Comparison of ENCODE assay signal across 1 cellular context in the genomic region with DNA sequence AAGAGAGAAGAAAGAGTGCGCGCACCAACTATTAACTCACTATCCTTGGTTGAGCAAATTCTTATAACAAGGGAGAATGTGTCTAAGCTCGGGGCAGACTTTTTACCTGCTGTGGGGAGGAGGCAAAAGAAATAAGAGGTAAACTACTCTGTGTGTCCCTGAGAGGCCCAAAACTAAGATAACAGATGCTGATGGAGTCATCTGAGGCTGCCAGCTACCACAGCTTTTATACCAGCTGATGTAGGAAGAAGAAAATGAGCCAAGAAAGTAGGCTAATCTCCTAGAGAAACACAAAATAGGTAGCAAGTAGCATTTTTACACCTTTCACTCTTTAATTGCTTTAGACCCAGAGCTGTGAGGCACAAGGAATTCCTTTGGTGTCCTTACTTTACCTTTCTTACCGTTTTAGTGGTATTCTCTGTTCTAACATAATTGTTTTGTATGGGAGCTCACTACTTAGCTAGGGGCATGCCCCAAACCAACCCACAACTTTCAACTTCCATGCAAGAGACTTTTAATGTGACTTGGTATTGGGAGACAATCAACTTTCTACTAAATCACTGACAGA.
TF ChIP-seq lines count a peak whose summit lies in the region.

No MANE protein-coding gene starts in this region.

TF ChIP-seq in GM12878, 131 proteins besides CTCF, POLR2A, EP300 and RAD21:
- no peak for TF ChIP-seq CHD4 (IDR thresholded peaks at IDR 0.05)
- TF ChIP-seq RUNX3 (IDR thresholded peaks at IDR 0.05; ENCODE audit: low read length): 0 out of 2 replicates have a peak, but pooled peaks have one; percentile 8
- TF ChIP-seq, protein P1, sequence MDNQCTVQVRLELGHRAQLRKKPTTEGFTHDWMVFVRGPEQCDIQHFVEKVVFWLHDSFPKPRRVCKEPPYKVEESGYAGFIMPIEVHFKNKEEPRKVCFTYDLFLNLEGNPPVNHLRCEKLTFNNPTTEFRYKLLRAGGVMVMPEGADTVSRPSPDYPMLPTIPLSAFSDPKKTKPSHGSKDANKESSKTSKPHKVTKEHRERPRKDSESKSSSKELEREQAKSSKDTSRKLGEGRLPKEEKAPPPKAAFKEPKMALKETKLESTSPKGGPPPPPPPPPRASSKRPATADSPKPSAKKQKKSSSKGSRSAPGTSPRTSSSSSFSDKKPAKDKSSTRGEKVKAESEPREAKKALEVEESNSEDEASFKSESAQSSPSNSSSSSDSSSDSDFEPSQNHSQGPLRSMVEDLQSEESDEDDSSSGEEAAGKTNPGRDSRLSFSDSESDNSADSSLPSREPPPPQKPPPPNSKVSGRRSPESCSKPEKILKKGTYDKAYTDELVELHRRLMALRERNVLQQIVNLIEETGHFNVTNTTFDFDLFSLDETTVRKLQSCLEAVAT (IDR thresholded peaks at IDR 0.05): no peak
- TF ChIP-seq SMARCA5 (IDR thresholded peaks at IDR 0.05): no peak
- TF ChIP-seq HCFC1 (IDR thresholded peaks at IDR 0.05; ENCODE audit: low read length): no peak
TF ChIP-seq in GM12878: peak in this region for 1.
